In genomic region chr11:14520086-14520901, GRCh38 we compare ENCODE assay signal across 1 cellular context.
TF ChIP-seq lines count a peak whose summit lies in the region.

TSS of gene PSMA1 (minus strand) at chr11:14520386. CDS start at chr11:14520299, 87 bp downstream.

TF ChIP-seq in K562, 482 proteins besides CTCF, POLR2A, EP300 and RAD21 (continued from another document and continues in another):
- TF ChIP-seq ZNF639 (CRISPR knock-in tag; conservative IDR thresholded peaks at IDR 0.05 in 1 of 2, IDR thresholded peaks at IDR 0.05 in 1 of 2) (peak in 1 of 2 experiments; percentile 92; a peak in 2 of 4 replicates), KHSRP (IDR thresholded peaks at IDR 0.05) (no peak), THRB (CRISPR knock-in tag; conservative IDR thresholded peaks at IDR 0.05) (no peak), ZNF75A (CRISPR knock-in tag; IDR thresholded peaks at IDR 0.05) (no peak), CREB3L1 (IDR thresholded peaks at IDR 0.05; ENCODE audit: borderline replicate concordance, low read depth) (peak; percentile 83), MECOM (CRISPR knock-in tag; IDR thresholded peaks at IDR 0.05) (no peak), HMG20A (CRISPR knock-in tag; conservative IDR thresholded peaks at IDR 0.05) (no peak), CBFA2T3 (IDR thresholded peaks at IDR 0.05) (0 out of 2 replicates have a peak, but pooled peaks have one; percentile 2), ILK (tag; IDR thresholded peaks at IDR 0.05; ENCODE audit: borderline replicate concordance, low read depth) (no peak), SMAD1 (IDR thresholded peaks at IDR 0.05; ENCODE audit: low read depth, low read length, partially characterized antibody) (peak; percentile 49), GTF2E2 (tag; IDR thresholded peaks at IDR 0.05) (peak; percentile 53; the same call in 1 of the 2 replicates), DEAF1 (CRISPR knock-in tag; IDR thresholded peaks at IDR 0.05) (no peak; the same call in 1 of the 2 replicates), ZNF77 (CRISPR knock-in tag; IDR thresholded peaks at IDR 0.05) (no peak), TFAP4 (CRISPR knock-in tag; IDR thresholded peaks at IDR 0.05; ENCODE audit: borderline replicate concordance) (peak; percentile 91), NR2C1 (IDR thresholded peaks at IDR 0.05) (peak; percentile 69), NR2C1 (tag; IDR thresholded peaks at IDR 0.05) (peak; percentile 61), MAFG (tag; conservative IDR thresholded peaks at IDR 0.05) (peak; percentile 80), HIVEP1 (CRISPR knock-in tag; IDR thresholded peaks at IDR 0.05) (no peak; the same call in 1 of the 2 replicates), HDAC2 (IDR thresholded peaks at IDR 0.05) (peak; percentile 73), PHB2 (IDR thresholded peaks at IDR 0.05; ENCODE audit: low read depth) (no peak), CBFA2T2 (conservative IDR thresholded peaks at IDR 0.05) (no peak), MYBL2 (IDR thresholded peaks at IDR 0.05; ENCODE audit: low read depth) (no peak), MYBL2 (CRISPR knock-in tag; IDR thresholded peaks at IDR 0.05; ENCODE audit: borderline replicate concordance) (no peak), TCF7L2 (IDR thresholded peaks at IDR 0.05; ENCODE audit: low read depth, low read length) (peak; percentile 45; the same call in 1 of the 2 replicates), ZNF696 (CRISPR knock-in tag; conservative IDR thresholded peaks at IDR 0.05) (no peak), ILF3 (IDR thresholded peaks at IDR 0.05; ENCODE audit: borderline replicate concordance) (no peak), HNRNPL (IDR thresholded peaks at IDR 0.05; ENCODE audit: low read depth, low read length) (no peak), ZNF143 (CRISPR knock-in tag; IDR thresholded peaks at IDR 0.05) (no peak), MNT (conservative IDR thresholded peaks at IDR 0.05) (peak; percentile 93 to 96), MCM2 (IDR thresholded peaks at IDR 0.05; ENCODE audit: low read depth) (no peak), FOXJ3 (CRISPR knock-in tag; IDR thresholded peaks at IDR 0.05) (no peak), NEUROD1 (IDR thresholded peaks at IDR 0.05; ENCODE audit: borderline replicate concordance, low read depth, low read length, partially characterized antibody) (peak; percentile 94), NR0B1 (IDR thresholded peaks at IDR 0.05; ENCODE audit: partially characterized antibody) (no peak), MGA (IDR thresholded peaks at IDR 0.05) (peak; percentile 94), ZZZ3 (IDR thresholded peaks at IDR 0.05) (peak; percentile 93), LCOR (CRISPR knock-in tag; IDR thresholded peaks at IDR 0.05) (peak; percentile 87), DIDO1 (tag; IDR thresholded peaks at IDR 0.05; ENCODE audit: low read depth) (peak; percentile 58), POLR2AphosphoS2 (IDR thresholded peaks at IDR 0.05; ENCODE audit: low read length) (peak; percentile 76; the same call in 1 of the 2 replicates), POLR2G (IDR thresholded peaks at IDR 0.05; ENCODE audit: low read depth, low read length) (peak; percentile 96), ZNF24 (IDR thresholded peaks at IDR 0.05) (0 out of 2 replicates have a peak, but pooled peaks have one; percentile 9), IRF1 (CRISPR knock-in tag; IDR thresholded peaks at IDR 0.05; ENCODE audit: borderline replicate concordance) (no peak; the same call in 1 of the 2 replicates)
